In genomic region chr17:41965694-41966375, GRCh38 we compare ENCODE assay signal across 8 cellular contexts. TPM values are rescaled to one million over a fixed set of nuclear protein-coding genes. Genes with fewer than 3 reads are reported as not detected.
DNase-seq lines count a peak whose midpoint lies in the region; ATAC-seq and TF ChIP-seq lines count a peak whose summit lies in the region.

No MANE protein-coding gene starts in this region.

- no peak for TF ChIP-seq POLR2A in sigmoid colon (IDR thresholded peaks at IDR 0.05)

- H3K4me1 Mint-ChIP-seq in activated naive CD8-positive, alpha-beta T cell treated with anti-CD3 and anti-CD28 coated beads for 36 hours, result peaks cover 29% of the 10 kb centered on the region

- H3K36me3 ChIP-seq in KOPT-K1 (ENCODE audit: insufficient read depth, low read length) (peaks cover 31% of the 10 kb centered on the region), SJSA1 (peaks cover 34% of the 10 kb centered on the region), right atrium auricular region (no peaks in the 10 kb centered on the region), sigmoid colon (peaks cover 0 to 23% (median 0%) of the 10 kb centered on the region in 4 donors)

- H3K36me3 Mint-ChIP-seq in activated naive CD8-positive, alpha-beta T cell treated with anti-CD3 and anti-CD28 coated beads for 36 hours, result peaks cover 8% of the 10 kb centered on the region

- peak overlapping the region; percentile 78 for H3K27ac ChIP-seq in KOPT-K1 (ENCODE audit: low read depth, low read length, poor library complexity, severe bottlenecking)
- no peak overlapping the region for H3K27ac ChIP-seq in SJSA1
- H3K27ac ChIP-seq in right atrium auricular region, result peak overlapping the region; percentile 83 to 91
- peak overlapping the region; percentile 91 to 99 (median 93) for H3K27ac ChIP-seq in sigmoid colon

- H3K9me3 ChIP-seq in KOPT-K1 (ENCODE audit: insufficient read depth, low read length, poor library complexity, severe bottlenecking) (no peaks in the 10 kb centered on the region), SJSA1 (replicated peaks) (no peaks in the 10 kb centered on the region), right atrium auricular region (no peaks in the 10 kb centered on the region), sigmoid colon (no peaks in the 10 kb centered on the region)

- H3K4me1 ChIP-seq in SJSA1 (replicated peaks) (peaks cover 10% of the 10 kb centered on the region), right atrium auricular region (peaks cover 0 to 25% of the 10 kb centered on the region in 2 donors), sigmoid colon (peaks cover 0 to 57% (median 47%) of the 10 kb centered on the region in 4 donors)

- ATAC-seq in HG03039 (IDR thresholded peaks at IDR 0.05; ENCODE audit: unreplicated experiment), result no peak

- H3K27ac Mint-ChIP-seq in activated naive CD8-positive, alpha-beta T cell treated with anti-CD3 and anti-CD28 coated beads for 36 hours, result peak overlapping the region; percentile 77

- TF ChIP-seq CTCF in GM10266 (IDR thresholded peaks at IDR 0.05; ENCODE audit: control insufficient read depth, insufficient read depth, low read depth, missing control alignments) (no peak), right atrium auricular region (IDR thresholded peaks at IDR 0.05) (no peak), sigmoid colon (IDR thresholded peaks at IDR 0.05) (no peak)

- DNase-seq in GM10266 (ENCODE audit: extremely low spot score), result peak; percentile 80
- DNase-seq in SJSA1 (ENCODE audit: low read depth in 1 of 2, low spot score in 2 of 2), result peak in 1 of 2 experiments; percentile 19
- peak; percentile 75 for DNase-seq in activated naive CD8-positive, alpha-beta T cell treated with anti-CD3 and anti-CD28 coated beads for 36 hours
- peak; percentile 67 for DNase-seq in right atrium auricular region (ENCODE audit: low spot score)
- peak; percentile 80 for DNase-seq in sigmoid colon
- DNase-seq in NOMO-1 treated with dmso at 0.1 percent for 144 hours (lab: John Stamatoyannopoulos, UW; ENCODE audit: unreplicated experiment), result no peak

- peak overlapping the region; percentile 82 for H3K4me3 Mint-ChIP-seq in activated naive CD8-positive, alpha-beta T cell treated with anti-CD3 and anti-CD28 coated beads for 36 hours

- no peaks in the 10 kb centered on the region for H3K9me3 Mint-ChIP-seq in activated naive CD8-positive, alpha-beta T cell treated with anti-CD3 and anti-CD28 coated beads for 36 hours

- 1 to 4% methylated on average over 17 of the region's 17 CpGs for WGBS in sigmoid colon, 2 donors

- H3K4me3 ChIP-seq in SJSA1 (peak overlapping the region; percentile 74), right atrium auricular region (peak overlapping the region; percentile 71 to 99), sigmoid colon (peak overlapping the region; percentile 82 to 96 (median 88))

- intact Hi-C loops in sigmoid colon (cut with DNase I), result loop anchor here (2.0 to 10.0 kb wide), 4 partner anchors 47 to 231 kb away; partner anchors contain the start of genes ACLY, DHX58, DNAJC7 and HAP1

- H3K27me3 ChIP-seq in SJSA1 (replicated peaks) (no peaks in the 10 kb centered on the region), right atrium auricular region (no peaks in the 10 kb centered on the region), sigmoid colon (no peaks in the 10 kb centered on the region)

- no peak for TF ChIP-seq EP300 in sigmoid colon (IDR thresholded peaks at IDR 0.05)

- H3K27me3 Mint-ChIP-seq in activated naive CD8-positive, alpha-beta T cell treated with anti-CD3 and anti-CD28 coated beads for 36 hours, result no peaks in the 10 kb centered on the region

RNA-seq across cellular contexts. Expression of gene CNP, which starts 0.8 kb away (rescaled TPM):
- 45.7 and 47.1 TPM in 2 replicates for total RNA-seq in SJSA1 (2014; rRNA removed; shearing (Covaris generic))
- 10 to 100 TPM; 64.9 to 66.6 TPM for total RNA-seq in activated naive CD8-positive, alpha-beta T cell treated with anti-CD3 and anti-CD28 coated beads for 36 hours
- total RNA-seq in right atrium auricular region (10 to 100 TPM; 23.1 to 29.5 TPM), sigmoid colon (10 to 100 TPM; 52.0 to 71.3 (median 65.2) TPM)
- polyA plus RNA-seq in sigmoid colon, result 10 to 100 TPM; 24.0 to 48.0 (median 25.2) TPM

RNA-seq across cellular contexts. Expression of gene ODAD4, which starts 35.4 kb away (rescaled TPM):
- total RNA-seq in SJSA1 (2014; rRNA removed; shearing (Covaris generic)), result not detected in 2 replicates
- under 1 TPM; 0.58 to 0.84 TPM for total RNA-seq in activated naive CD8-positive, alpha-beta T cell treated with anti-CD3 and anti-CD28 coated beads for 36 hours
- total RNA-seq in right atrium auricular region (under 1 TPM; 0.43 to 0.56 TPM), sigmoid colon (1 to 10 TPM; 1.4 to 2.2 (median 1.6) TPM)
- polyA plus RNA-seq in sigmoid colon, result under 1 TPM in 1 of 3 donors, not detected in 2; 0.41 TPM

RNA-seq across cellular contexts. Expression of gene ACLY, which starts 47.1 kb away (rescaled TPM):
- total RNA-seq in SJSA1 (2014; rRNA removed; shearing (Covaris generic)), result 77.0 and 122 TPM in 2 replicates
- total RNA-seq in activated naive CD8-positive, alpha-beta T cell treated with anti-CD3 and anti-CD28 coated beads for 36 hours, result 100 to 1,000 TPM; 197 to 202 TPM
- 10 to 100 TPM; 31.7 to 42.2 TPM for total RNA-seq in right atrium auricular region
- total RNA-seq in sigmoid colon, result 10 to 100 TPM; 41.0 to 56.2 (median 44.7) TPM
- 10 to 100 TPM; 27.0 to 55.1 (median 33.3) TPM for polyA plus RNA-seq in sigmoid colon

RNA-seq across cellular contexts. Expression of gene DNAJC7, which starts 51.4 kb away (rescaled TPM):
- 80.6 and 97.7 TPM in 2 replicates for total RNA-seq in SJSA1 (2014; rRNA removed; shearing (Covaris generic))
- total RNA-seq in activated naive CD8-positive, alpha-beta T cell treated with anti-CD3 and anti-CD28 coated beads for 36 hours, result 100 to 1,000 TPM; 103 to 106 TPM
- total RNA-seq in right atrium auricular region, result 10 to 100 TPM; 42.7 to 47.1 TPM
- total RNA-seq in sigmoid colon, result 10 to 100 TPM; 46.7 to 57.1 (median 49.6) TPM
- 10 to 100 TPM; 90.1 to 91.6 (median 90.1) TPM for polyA plus RNA-seq in sigmoid colon

RNA-seq across cellular contexts. Expression of gene NKIRAS2, which starts 54.1 kb away (rescaled TPM):
- 50.2 and 63.1 TPM in 2 replicates for total RNA-seq in SJSA1 (2014; rRNA removed; shearing (Covaris generic))
- 10 to 100 TPM; 20.3 to 25.0 TPM for total RNA-seq in activated naive CD8-positive, alpha-beta T cell treated with anti-CD3 and anti-CD28 coated beads for 36 hours
- total RNA-seq in right atrium auricular region, result 10 to 100 TPM; 64.8 to 69.8 TPM
- 10 to 100 TPM; 28.5 to 35.4 (median 30.8) TPM for total RNA-seq in sigmoid colon
- 10 to 100 TPM; 32.6 to 34.8 (median 34.2) TPM for polyA plus RNA-seq in sigmoid colon
